1 cellular context compared by ENCODE assay signal in genomic region chr19:8389891-8390616, GRCh38.
TF ChIP-seq lines count a peak whose summit lies in the region.

Gene RAB11B (plus strand): TSS chr19:8390360. CDS start chr19:8390417, 57 bp downstream.

TF ChIP-seq in HepG2, 621 proteins besides CTCF, POLR2A, EP300 and RAD21 (continued from another document and continues in another):
- peak; percentile 98 for TF ChIP-seq ZHX2 (IDR thresholded peaks at IDR 0.05; ENCODE audit: low read depth)
- no peak for TF ChIP-seq ZHX2 (CRISPR knock-in tag; IDR thresholded peaks at IDR 0.05; ENCODE audit: borderline replicate concordance)
- TF ChIP-seq ZNF792 (CRISPR knock-in tag; IDR thresholded peaks at IDR 0.05): no peak
- TF ChIP-seq ZNF383 (CRISPR knock-in tag; IDR thresholded peaks at IDR 0.05; ENCODE audit: borderline replicate concordance): no peak
- TF ChIP-seq SRSF1 (optimal IDR thresholded peaks at IDR 0.05; ENCODE audit: low read depth, low read length): peak; percentile 83
- TF ChIP-seq, protein P1, sequence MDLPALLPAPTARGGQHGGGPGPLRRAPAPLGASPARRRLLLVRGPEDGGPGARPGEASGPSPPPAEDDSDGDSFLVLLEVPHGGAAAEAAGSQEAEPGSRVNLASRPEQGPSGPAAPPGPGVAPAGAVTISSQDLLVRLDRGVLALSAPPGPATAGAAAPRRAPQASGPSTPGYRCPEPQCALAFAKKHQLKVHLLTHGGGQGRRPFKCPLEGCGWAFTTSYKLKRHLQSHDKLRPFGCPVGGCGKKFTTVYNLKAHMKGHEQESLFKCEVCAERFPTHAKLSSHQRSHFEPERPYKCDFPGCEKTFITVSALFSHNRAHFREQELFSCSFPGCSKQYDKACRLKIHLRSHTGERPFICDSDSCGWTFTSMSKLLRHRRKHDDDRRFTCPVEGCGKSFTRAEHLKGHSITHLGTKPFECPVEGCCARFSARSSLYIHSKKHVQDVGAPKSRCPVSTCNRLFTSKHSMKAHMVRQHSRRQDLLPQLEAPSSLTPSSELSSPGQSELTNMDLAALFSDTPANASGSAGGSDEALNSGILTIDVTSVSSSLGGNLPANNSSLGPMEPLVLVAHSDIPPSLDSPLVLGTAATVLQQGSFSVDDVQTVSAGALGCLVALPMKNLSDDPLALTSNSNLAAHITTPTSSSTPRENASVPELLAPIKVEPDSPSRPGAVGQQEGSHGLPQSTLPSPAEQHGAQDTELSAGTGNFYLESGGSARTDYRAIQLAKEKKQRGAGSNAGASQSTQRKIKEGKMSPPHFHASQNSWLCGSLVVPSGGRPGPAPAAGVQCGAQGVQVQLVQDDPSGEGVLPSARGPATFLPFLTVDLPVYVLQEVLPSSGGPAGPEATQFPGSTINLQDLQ (CRISPR knock-in tag; IDR thresholded peaks at IDR 0.05): no peak
- TF ChIP-seq GABPA (IDR thresholded peaks at IDR 0.05; ENCODE audit: low read depth, low read length): peak; percentile 78
- TF ChIP-seq GABPA (CRISPR knock-in tag; IDR thresholded peaks at IDR 0.05; ENCODE audit: low read depth): peak; percentile 92
- peak; percentile 97 for TF ChIP-seq RBFOX2 (IDR thresholded peaks at IDR 0.05; ENCODE audit: low read depth, low read length)
- TF ChIP-seq KDM4B (CRISPR knock-in tag; IDR thresholded peaks at IDR 0.05): no peak
- TF ChIP-seq HNRNPLL (IDR thresholded peaks at IDR 0.05; ENCODE audit: low read depth, low read length, poor library complexity, severe bottlenecking): peak; percentile 82
- TF ChIP-seq GZF1 (CRISPR knock-in tag; IDR thresholded peaks at IDR 0.05): no peak
- TF ChIP-seq ZNF782 (CRISPR knock-in tag; IDR thresholded peaks at IDR 0.05; ENCODE audit: borderline replicate concordance): no peak
- no peak for TF ChIP-seq ZNF652 (CRISPR knock-in tag; IDR thresholded peaks at IDR 0.05; ENCODE audit: borderline replicate concordance, low read depth)
- no peak for TF ChIP-seq TCF7 (IDR thresholded peaks at IDR 0.05; ENCODE audit: low read depth)
- no peak for TF ChIP-seq MBD4 (IDR thresholded peaks at IDR 0.05; ENCODE audit: borderline replicate concordance, low read length)
- no peak for TF ChIP-seq SYNCRIP (IDR thresholded peaks at IDR 0.05; ENCODE audit: insufficient read depth, low read depth, low read length)
- peak; percentile 94 for TF ChIP-seq SRF (IDR thresholded peaks at IDR 0.05; ENCODE audit: low read depth, low read length)
- TF ChIP-seq GMEB2 (CRISPR knock-in tag; IDR thresholded peaks at IDR 0.05; ENCODE audit: low read depth): no peak; the same call in none of the 2 replicates
- peak; percentile 69 for TF ChIP-seq SAP130 (CRISPR knock-in tag; IDR thresholded peaks at IDR 0.05; ENCODE audit: low read depth)
- no peak for TF ChIP-seq ZNF264 (CRISPR knock-in tag; IDR thresholded peaks at IDR 0.05)
- TF ChIP-seq, protein P2, sequence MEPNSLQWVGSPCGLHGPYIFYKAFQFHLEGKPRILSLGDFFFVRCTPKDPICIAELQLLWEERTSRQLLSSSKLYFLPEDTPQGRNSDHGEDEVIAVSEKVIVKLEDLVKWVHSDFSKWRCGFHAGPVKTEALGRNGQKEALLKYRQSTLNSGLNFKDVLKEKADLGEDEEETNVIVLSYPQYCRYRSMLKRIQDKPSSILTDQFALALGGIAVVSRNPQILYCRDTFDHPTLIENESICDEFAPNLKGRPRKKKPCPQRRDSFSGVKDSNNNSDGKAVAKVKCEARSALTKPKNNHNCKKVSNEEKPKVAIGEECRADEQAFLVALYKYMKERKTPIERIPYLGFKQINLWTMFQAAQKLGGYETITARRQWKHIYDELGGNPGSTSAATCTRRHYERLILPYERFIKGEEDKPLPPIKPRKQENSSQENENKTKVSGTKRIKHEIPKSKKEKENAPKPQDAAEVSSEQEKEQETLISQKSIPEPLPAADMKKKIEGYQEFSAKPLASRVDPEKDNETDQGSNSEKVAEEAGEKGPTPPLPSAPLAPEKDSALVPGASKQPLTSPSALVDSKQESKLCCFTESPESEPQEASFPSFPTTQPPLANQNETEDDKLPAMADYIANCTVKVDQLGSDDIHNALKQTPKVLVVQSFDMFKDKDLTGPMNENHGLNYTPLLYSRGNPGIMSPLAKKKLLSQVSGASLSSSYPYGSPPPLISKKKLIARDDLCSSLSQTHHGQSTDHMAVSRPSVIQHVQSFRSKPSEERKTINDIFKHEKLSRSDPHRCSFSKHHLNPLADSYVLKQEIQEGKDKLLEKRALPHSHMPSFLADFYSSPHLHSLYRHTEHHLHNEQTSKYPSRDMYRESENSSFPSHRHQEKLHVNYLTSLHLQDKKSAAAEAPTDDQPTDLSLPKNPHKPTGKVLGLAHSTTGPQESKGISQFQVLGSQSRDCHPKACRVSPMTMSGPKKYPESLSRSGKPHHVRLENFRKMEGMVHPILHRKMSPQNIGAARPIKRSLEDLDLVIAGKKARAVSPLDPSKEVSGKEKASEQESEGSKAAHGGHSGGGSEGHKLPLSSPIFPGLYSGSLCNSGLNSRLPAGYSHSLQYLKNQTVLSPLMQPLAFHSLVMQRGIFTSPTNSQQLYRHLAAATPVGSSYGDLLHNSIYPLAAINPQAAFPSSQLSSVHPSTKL (CRISPR knock-in tag; IDR thresholded peaks at IDR 0.05): 0 out of 2 replicates have a peak, but pooled peaks have one; percentile 9
- TF ChIP-seq HNRNPUL1 (IDR thresholded peaks at IDR 0.05; ENCODE audit: low read depth, low read length): no peak
- TF ChIP-seq, protein P3, sequence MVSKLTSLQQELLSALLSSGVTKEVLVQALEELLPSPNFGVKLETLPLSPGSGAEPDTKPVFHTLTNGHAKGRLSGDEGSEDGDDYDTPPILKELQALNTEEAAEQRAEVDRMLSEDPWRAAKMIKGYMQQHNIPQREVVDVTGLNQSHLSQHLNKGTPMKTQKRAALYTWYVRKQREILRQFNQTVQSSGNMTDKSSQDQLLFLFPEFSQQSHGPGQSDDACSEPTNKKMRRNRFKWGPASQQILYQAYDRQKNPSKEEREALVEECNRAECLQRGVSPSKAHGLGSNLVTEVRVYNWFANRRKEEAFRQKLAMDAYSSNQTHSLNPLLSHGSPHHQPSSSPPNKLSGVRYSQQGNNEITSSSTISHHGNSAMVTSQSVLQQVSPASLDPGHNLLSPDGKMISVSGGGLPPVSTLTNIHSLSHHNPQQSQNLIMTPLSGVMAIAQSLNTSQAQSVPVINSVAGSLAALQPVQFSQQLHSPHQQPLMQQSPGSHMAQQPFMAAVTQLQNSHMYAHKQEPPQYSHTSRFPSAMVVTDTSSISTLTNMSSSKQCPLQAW (CRISPR knock-in tag; IDR thresholded peaks at IDR 0.05): peak; percentile 54; the same call in 1 of the 2 replicates
- TF ChIP-seq SATB2 (CRISPR knock-in tag; IDR thresholded peaks at IDR 0.05): 0 out of 2 replicates have a peak, but pooled peaks have one; percentile 13
- TF ChIP-seq ZNF530 (CRISPR knock-in tag; IDR thresholded peaks at IDR 0.05; ENCODE audit: low read depth): no peak
- no peak for TF ChIP-seq ZFP36L2 (CRISPR knock-in tag; IDR thresholded peaks at IDR 0.05)
- TF ChIP-seq, protein P4, sequence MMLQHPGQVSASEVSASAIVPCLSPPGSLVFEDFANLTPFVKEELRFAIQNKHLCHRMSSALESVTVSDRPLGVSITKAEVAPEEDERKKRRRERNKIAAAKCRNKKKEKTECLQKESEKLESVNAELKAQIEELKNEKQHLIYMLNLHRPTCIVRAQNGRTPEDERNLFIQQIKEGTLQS (CRISPR knock-in tag; IDR thresholded peaks at IDR 0.05): peak; percentile 67
- TF ChIP-seq ZNF333 (CRISPR knock-in tag; IDR thresholded peaks at IDR 0.05; ENCODE audit: borderline replicate concordance): no peak
- TF ChIP-seq MED8 (CRISPR knock-in tag; IDR thresholded peaks at IDR 0.05; ENCODE audit: insufficient replicate concordance): no peak
- peak; percentile 69; the same call in 1 of the 2 replicates for TF ChIP-seq JUN (CRISPR knock-in tag; IDR thresholded peaks at IDR 0.05)
- TF ChIP-seq RFX5 (IDR thresholded peaks at IDR 0.05; ENCODE audit: low read depth, low read length): peak; percentile 63; the same call in 1 of the 2 replicates
- peak; percentile 61 for TF ChIP-seq BCL3 (CRISPR knock-in tag; IDR thresholded peaks at IDR 0.05)
- peak; percentile 87 for TF ChIP-seq CEBPZ (IDR thresholded peaks at IDR 0.05; ENCODE audit: low read length)
